ENCODE assay signal across 25 cellular contexts in the genomic region with DNA sequence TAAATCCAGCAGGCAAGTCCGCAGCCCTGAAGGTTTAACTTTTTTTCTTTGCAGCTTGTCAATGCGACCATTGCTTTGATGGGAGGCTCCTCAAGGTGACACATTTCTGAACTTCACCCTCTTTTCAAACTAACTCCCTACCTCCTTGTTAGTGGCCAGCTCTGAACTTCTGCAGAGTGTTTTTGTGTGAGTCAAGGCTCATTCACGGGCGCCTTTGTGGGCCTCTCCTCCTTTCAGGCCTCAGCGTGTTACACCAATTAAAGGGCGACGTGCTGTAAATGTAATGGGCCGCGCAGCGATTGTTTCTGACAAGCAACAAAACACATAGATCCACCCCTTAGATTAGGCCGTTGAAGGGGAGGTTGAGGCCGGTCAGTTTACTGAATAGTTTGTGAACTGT. TPM values are rescaled to one million over a fixed set of nuclear protein-coding genes. Genes with fewer than 3 reads are reported as not detected.
DNase-seq lines count a peak whose midpoint lies in the region; ATAC-seq and TF ChIP-seq lines count a peak whose summit lies in the region.
"Had no signal": no experiment of that assay in that cellular context is flagged by ENCODE, and none has a peak within 500 bp of the region (broad histone marks: within the 10 kb centered on the region; RNA-seq: fewer than 3 reads in every experiment).

No MANE protein-coding gene starts in this region.

- H3K9me3 ChIP-seq in naive thymus-derived CD4-positive, alpha-beta T cell (ENCODE audit: control insufficient read depth in 2 of 3, low read length in 3 of 3): no peaks in the 10 kb centered on the region
- H3K9me3 ChIP-seq: ascending aorta, esophagus squamous epithelium, SJSA1, thoracic aorta had no signal

- peaks cover 4 to 24% of the 10 kb centered on the region in 2 donors for H3K4me1 ChIP-seq in naive thymus-derived CD4-positive, alpha-beta T cell (ENCODE audit: control insufficient read depth in 2 of 2, insufficient read depth in 2 of 2, low read length in 2 of 2)

- intact Hi-C loops in activated B cell treated with CpG ODN at 0.5 μM for 24 hours (cut with micrococcal nuclease): no loop called here
- intact Hi-C loops in naive thymus-derived CD4-positive, alpha-beta T cell (cut with micrococcal nuclease): no loop called here

- peaks cover 44% of the 10 kb centered on the region for H3K4me1 Mint-ChIP-seq in activated B cell treated with CpG ODN at 0.5 μM for 24 hours
- H3K4me1 Mint-ChIP-seq in naive thymus-derived CD4-positive, alpha-beta T cell: peaks cover 22 to 41% (median 30%) of the 10 kb centered on the region in 7 donors
- H3K4me1 Mint-ChIP-seq in stimulated activated naive B cell treated with anti-CD40 and anti-IgM and Interleukin-4, amounts not matched to agents 10 μg/mL and 1 μg/mL and 100 μg/mL, for 72 hours: peaks cover 37 to 45% of the 10 kb centered on the region in 2 donors

- H3K4me3 Mint-ChIP-seq in activated B cell treated with CpG ODN at 0.5 μM for 24 hours: peak overlapping the region; percentile 24
- H3K4me3 Mint-ChIP-seq in naive thymus-derived CD4-positive, alpha-beta T cell: peak overlapping the region in 8 of 10 donors; percentile 7 to 99 (median 29)
- peak overlapping the region in 1 of 2 donors; percentile 88 for H3K4me3 Mint-ChIP-seq in stimulated activated naive B cell treated with anti-CD40 and anti-IgM and Interleukin-4, amounts not matched to agents 10 μg/mL and 1 μg/mL and 100 μg/mL, for 72 hours
- H3K4me3 Mint-ChIP-seq: activated CD4-positive, alpha-beta memory T cell treated with anti-CD3 and anti-CD28 coated beads, Interleukin-2, amount 10 ng/mL, durations not matched to agents 7 days and 5 days; T-helper 1 cell treated with Interleukin-12 subunit alpha and Interleukin-12 subunit beta and Interleukin-4 antibody, amounts not matched to agents 30 μg/mL and 1 μg/mL, for 36 hours had no signal

- no peak overlapping the region for H3K27ac Mint-ChIP-seq in activated B cell treated with CpG ODN at 0.5 μM for 24 hours
- no peak overlapping the region for H3K27ac Mint-ChIP-seq in naive thymus-derived CD4-positive, alpha-beta T cell
- peak overlapping the region; percentile 59 for H3K27ac Mint-ChIP-seq in stimulated activated naive B cell treated with anti-CD40 and anti-IgM and Interleukin-4, amounts not matched to agents 10 μg/mL and 1 μg/mL and 100 μg/mL, for 72 hours
- H3K27ac Mint-ChIP-seq: activated CD4-positive, alpha-beta memory T cell treated with anti-CD3 and anti-CD28 coated beads, Interleukin-2, amount 10 ng/mL, durations not matched to agents 7 days and 5 days; CD14-positive monocyte; T-helper 1 cell treated with Interleukin-12 subunit alpha and Interleukin-12 subunit beta and Interleukin-4 antibody, amounts not matched to agents 30 μg/mL and 1 μg/mL, for 36 hours had no signal

- H3K27ac ChIP-seq in naive thymus-derived CD4-positive, alpha-beta T cell (ENCODE audit: low read depth, low read length): no peak overlapping the region
- H3K27ac ChIP-seq: ascending aorta, esophagus squamous epithelium, SJSA1, thoracic aorta had no signal

- CTCF ChIA-PET in activated B cell treated with CpG ODN at 0.5 μM for 24 hours (lab: Charles Lee): no interaction called here
- CTCF ChIA-PET in naive thymus-derived CD4-positive, alpha-beta T cell (lab: Charles Lee): interaction anchor here (0.5 kb wide), 1 partner anchor 662 kb away, joined by 3 read pairs; no protein-coding TSS in a partner anchor

- H3K9me3 Mint-ChIP-seq in activated B cell treated with CpG ODN at 0.5 μM for 24 hours: no peaks in the 10 kb centered on the region
- H3K9me3 Mint-ChIP-seq in naive thymus-derived CD4-positive, alpha-beta T cell: peaks cover 0 to 7% (median 0%) of the 10 kb centered on the region in 11 donors
- H3K9me3 Mint-ChIP-seq in stimulated activated naive B cell treated with anti-CD40 and anti-IgM and Interleukin-4, amounts not matched to agents 10 μg/mL and 1 μg/mL and 100 μg/mL, for 72 hours: no peaks in the 10 kb centered on the region
- H3K9me3 Mint-ChIP-seq: activated CD4-positive, alpha-beta memory T cell treated with anti-CD3 and anti-CD28 coated beads, Interleukin-2, amount 10 ng/mL, durations not matched to agents 7 days and 5 days; T-helper 1 cell treated with Interleukin-12 subunit alpha and Interleukin-12 subunit beta and Interleukin-4 antibody, amounts not matched to agents 30 μg/mL and 1 μg/mL, for 36 hours had no signal

- H3K36me3 Mint-ChIP-seq in activated B cell treated with CpG ODN at 0.5 μM for 24 hours (ENCODE audit: low read depth): peaks cover 1% of the 10 kb centered on the region
- H3K36me3 Mint-ChIP-seq in naive thymus-derived CD4-positive, alpha-beta T cell: peaks cover 0 to 5% (median 2%) of the 10 kb centered on the region in 5 donors
- H3K36me3 Mint-ChIP-seq in stimulated activated naive B cell treated with anti-CD40 and anti-IgM and Interleukin-4, amounts not matched to agents 10 μg/mL and 1 μg/mL and 100 μg/mL, for 72 hours: no peaks in the 10 kb centered on the region

- DNase-seq in stimulated activated CD4-positive, alpha-beta T cell treated with anti-CD3 and anti-CD28 coated beads, Interleukin-15, amount 100 ng/mL, for 24 hours: peak; percentile 11
- no peak for DNase-seq in stimulated activated CD4-positive, alpha-beta T cell treated with anti-CD3 and anti-CD28 coated beads, Interleukin-4, amount 100 ng/mL, for 24 hours
- DNase-seq in activated B cell treated with CpG ODN at 0.5 μM for 24 hours: no peak
- DNase-seq in naive thymus-derived CD4-positive, alpha-beta T cell: no peak
- no peak for DNase-seq in stimulated activated naive B cell treated with anti-CD40 and anti-IgM and Interleukin-4, amounts not matched to agents 10 μg/mL and 1 μg/mL and 100 μg/mL, for 72 hours
- no peak for DNase-seq in superior temporal gyrus (ENCODE audit: extremely low spot score)
- DNase-seq in NCI-H2227 treated with DMSO at 0.1 percent for 48 hours (lab: John Stamatoyannopoulos, UW): no peak
- DNase-seq: activated CD4-positive, alpha-beta memory T cell treated with anti-CD3 and anti-CD28 coated beads, Interleukin-2, amount 10 ng/mL, durations not matched to agents 7 days and 5 days; activated naive CD4-positive, alpha-beta T cell treated with Interleukin-2 at 50 U/mL for 16 hours; activated T-cell treated with anti-CD3 and anti-CD28 coated beads, Interleukin-2, amount 50 U/mL, for 1 hour; effector memory CD4-positive, alpha-beta T cell; esophagus squamous epithelium; GOT3; MM.1S; NCI-H1694 treated with DMSO at 0.1 percent for 48 hours; NCI-H226; NCI-H774; PC-3 had no signal

- ATAC-seq in activated B cell treated with CpG ODN at 0.5 μM for 24 hours (ENCODE audit: low read depth) (no peak), HG03439 (IDR thresholded peaks at IDR 0.05; ENCODE audit: unreplicated experiment) (no peak)
- no peak for ATAC-seq in naive thymus-derived CD4-positive, alpha-beta T cell
- ATAC-seq in stimulated activated naive B cell treated with anti-CD40 and anti-IgM and Interleukin-4, amounts not matched to agents 10 μg/mL and 1 μg/mL and 100 μg/mL, for 72 hours (replicated peaks): no peak
- ATAC-seq: PC-3 had no signal

- POLR2A ChIA-PET in activated B cell treated with CpG ODN at 0.5 μM for 24 hours (lab: Charles Lee): no interaction called here
- POLR2A ChIA-PET in naive thymus-derived CD4-positive, alpha-beta T cell (lab: Charles Lee): no interaction called here

- H3K4me3 ChIP-seq in naive thymus-derived CD4-positive, alpha-beta T cell (ENCODE audit: low read length): no peak overlapping the region
- H3K4me3 ChIP-seq: SJSA1, thoracic aorta had no signal

- no peak for TF ChIP-seq CTCF in activated B cell treated with CpG ODN at 0.5 μM for 24 hours (IDR thresholded peaks at IDR 0.05)

- H3K27me3 Mint-ChIP-seq in activated B cell treated with CpG ODN at 0.5 μM for 24 hours: peaks cover 77% of the 10 kb centered on the region
- peaks cover 79 to 94% (median 82%) of the 10 kb centered on the region in 5 donors for H3K27me3 Mint-ChIP-seq in naive thymus-derived CD4-positive, alpha-beta T cell
- peaks cover 63 to 81% of the 10 kb centered on the region in 2 donors for H3K27me3 Mint-ChIP-seq in stimulated activated naive B cell treated with anti-CD40 and anti-IgM and Interleukin-4, amounts not matched to agents 10 μg/mL and 1 μg/mL and 100 μg/mL, for 72 hours

- H3K36me3 ChIP-seq in naive thymus-derived CD4-positive, alpha-beta T cell (ENCODE audit: control insufficient read depth in 2 of 3, insufficient read depth in 3 of 3, low read length in 3 of 3): no peaks in the 10 kb centered on the region
- H3K36me3 ChIP-seq: ascending aorta, esophagus squamous epithelium, SJSA1, thoracic aorta had no signal

- H3K27me3 ChIP-seq in naive thymus-derived CD4-positive, alpha-beta T cell (ENCODE audit: control insufficient read depth in 2 of 2, insufficient read depth in 2 of 2, low read length in 2 of 2): peaks cover 8 to 31% of the 10 kb centered on the region in 2 donors

RNA-seq across cellular contexts. Expression of a gene that starts 45.5 kb away (rescaled TPM):
- not detected in 2 replicates for total RNA-seq in activated B cell treated with CpG ODN at 0.5 μM for 24 hours
- total RNA-seq in naive thymus-derived CD4-positive, alpha-beta T cell: not detected
- not detected for polyA plus RNA-seq in naive thymus-derived CD4-positive, alpha-beta T cell
- total RNA-seq: activated CD4-positive, alpha-beta memory T cell treated with anti-CD3 and anti-CD28 coated beads, Interleukin-2, amount 10 ng/mL, durations not matched to agents 7 days and 5 days; ascending aorta; chondrocyte; esophagus squamous epithelium; thoracic aorta had no signal
- polyA plus RNA-seq: CD14-positive monocyte had no signal

RNA-seq across cellular contexts. Expression of a gene that starts 45.8 kb away (rescaled TPM):
- total RNA-seq in activated B cell treated with CpG ODN at 0.5 μM for 24 hours: 17.6 and 21.4 TPM in 2 replicates
- total RNA-seq in naive thymus-derived CD4-positive, alpha-beta T cell: 10 to 100 TPM; 25.0 to 48.9 (median 36.7) TPM
- polyA plus RNA-seq in naive thymus-derived CD4-positive, alpha-beta T cell: 10 to 100 TPM; 26.0 to 30.9 TPM
